ENCODE assay signal across 13 cellular contexts in genomic region chr4:93646225-93646930, GRCh38.
DNase-seq lines count a peak whose midpoint lies in the region; ATAC-seq, FAIRE-seq and TF ChIP-seq lines count a peak whose summit lies in the region.
"Had no signal": no experiment of that assay in that cellular context is flagged by ENCODE, and none has a peak within 500 bp of the region (broad histone marks: within the 10 kb centered on the region; RNA-seq: fewer than 3 reads in every experiment).

No MANE protein-coding gene starts in this region.

- no peaks in the 10 kb centered on the region for H3K4me1 ChIP-seq in esophagus muscularis mucosa

- peaks cover 0 to 5% (median 0%) of the 10 kb centered on the region in 4 donors for H3K9me3 ChIP-seq in esophagus muscularis mucosa

- DNase-seq in NCI-H146 treated with DMSO at 0.1 percent for 48 hours (lab: John Stamatoyannopoulos, UW; ENCODE audit: unreplicated experiment) (peak; percentile 64), esophagus muscularis mucosa (ENCODE audit: extremely low spot score) (no peak), GM19239 (ENCODE audit: insufficient read length, low spot score) (no peak)
- DNase-seq in stimulated activated CD4-positive, alpha-beta T cell treated with anti-CD3 and anti-CD28 coated beads, Interleukin-15, amount 100 ng/mL, for 24 hours: no peak
- no peak for DNase-seq in stimulated activated CD4-positive, alpha-beta T cell treated with anti-CD3 and anti-CD28 coated beads, Interleukin-1b, Interleukin-23, amount 100 ng/mL, for 48 hours
- DNase-seq: CD4-positive, alpha-beta T cell; erythroblast; naive B cell had no signal

- TF ChIP-seq CTCF in esophagus muscularis mucosa (IDR thresholded peaks at IDR 0.05): no peak

- H3K27me3 ChIP-seq in esophagus muscularis mucosa: no peaks in the 10 kb centered on the region

- H3K4me3 ChIP-seq in esophagus muscularis mucosa: no peak overlapping the region

- no peak for FAIRE-seq in GM19239 (lab: Jason Lieb, UNC)

- intact Hi-C loops in esophagus muscularis mucosa (cut with DNase I): no loop called here

- no peaks in the 10 kb centered on the region for H3K36me3 ChIP-seq in esophagus muscularis mucosa

- no peak for TF ChIP-seq POLR2A in esophagus muscularis mucosa (IDR thresholded peaks at IDR 0.05; ENCODE audit: low read depth)

- no peak overlapping the region for H3K27ac ChIP-seq in esophagus muscularis mucosa (replicated peaks in 1 of 4)

- no peak for TF ChIP-seq EP300 in esophagus muscularis mucosa (IDR thresholded peaks at IDR 0.05)

- ATAC-seq in GM18907 (IDR thresholded peaks at IDR 0.05; ENCODE audit: unreplicated experiment) (peak; percentile 73), HG03060 (IDR thresholded peaks at IDR 0.05; ENCODE audit: low read depth, unreplicated experiment) (peak; percentile 51), esophagus mucosa (peak; percentile 69)
- ATAC-seq: HCT116; stimulated activated effector memory CD8-positive, alpha-beta T cell treated with anti-CD3 and anti-CD28 coated beads, Interleukin-12 subunit alpha, Interleukin-12 subunit beta, amount 100 ng/mL, for 72 hours had no signal
